Comparison of ENCODE assay signal across 8 cellular contexts in genomic region chr17:28811594-28812135, GRCh38. TPM values are rescaled to one million over a fixed set of nuclear protein-coding genes. Genes with fewer than 3 reads are reported as not detected.
DNase-seq lines count a peak whose midpoint lies in the region; ATAC-seq and TF ChIP-seq lines count a peak whose summit lies in the region.

No MANE protein-coding gene starts in this region.

- peak; percentile 4 for ATAC-seq in GM23338
- ATAC-seq in GM18517 (IDR thresholded peaks at IDR 0.05; ENCODE audit: unreplicated experiment) = no peak

- intact Hi-C loops in CD4-positive, alpha-beta memory T cell (cut with micrococcal nuclease) = loop anchor here (1.0 to 2.0 kb wide), 6 partner anchors 31 to 141 kb away; partner anchors contain the start of genes DHRS13, FAM222B and NEK8

- H3F3A ChIP-seq in GM23338 (replicated peaks; ENCODE audit: low read depth) = peaks cover 13% of the 10 kb centered on the region; the same call in 1 of the 2 replicates

- H3K9me3 Mint-ChIP-seq in CD4-positive, alpha-beta memory T cell = no peaks in the 10 kb centered on the region
- no peaks in the 10 kb centered on the region for H3K9me3 Mint-ChIP-seq in GM23338

- peak overlapping the region; percentile 90 for H3K27ac ChIP-seq in CD4-positive, alpha-beta memory T cell (ENCODE audit: low read depth, low read length)
- H3K27ac ChIP-seq in GM23338 (ENCODE audit: low read depth) = peak overlapping the region; percentile 92
- peak overlapping the region; percentile 70 for H3K27ac ChIP-seq in ectodermal cell (ENCODE audit: insufficient read depth, low read depth, low read length, poor library complexity, severe bottlenecking)
- H3K27ac ChIP-seq in mucosa of rectum (ENCODE audit: low read depth in 2 of 2, low read length in 2 of 2) = peak overlapping the region; percentile 79 to 90

- CTCF ChIA-PET in CD4-positive, alpha-beta memory T cell (lab: Charles Lee; ENCODE audit: partially characterized antibody) = interaction anchor here (0.6 to 3.4 kb wide), 7 partner anchors 11 to 90 kb away, joined by 3 to 30 read pairs (median 4); partner anchors contain the start of genes FAM222B and TLCD1

- 0 out of 4 replicates have a peak, but pooled peaks of 1 of the 2 experiments have one; percentile 8 for TF ChIP-seq CTCF in GM23338 (conservative IDR thresholded peaks at IDR 0.05; ENCODE audit: low read depth in 2 of 2)

- no peaks in the 10 kb centered on the region for H3K9me2 ChIP-seq in GM23338 (ENCODE audit: insufficient read depth)

- peak overlapping the region; percentile 57 to 74 for H3K9ac ChIP-seq in mucosa of rectum (ENCODE audit: low read depth in 1 of 2, low read length in 2 of 2)

- no peaks in the 10 kb centered on the region for H3K27me3 ChIP-seq in CD4-positive, alpha-beta memory T cell (ENCODE audit: insufficient read depth, low read length)
- no peaks in the 10 kb centered on the region for H3K27me3 ChIP-seq in GM23338 (ENCODE audit: insufficient read depth)
- no peaks in the 10 kb centered on the region for H3K27me3 ChIP-seq in ectodermal cell (ENCODE audit: control insufficient read depth, insufficient read depth, low read length, poor library complexity, severe bottlenecking)
- H3K27me3 ChIP-seq in mucosa of rectum (ENCODE audit: control insufficient read depth in 2 of 2, insufficient read depth in 2 of 2, low read length in 2 of 2) = no peaks in the 10 kb centered on the region

- peaks cover 4% of the 10 kb centered on the region for H4K20me1 ChIP-seq in GM23338 (replicated peaks; ENCODE audit: insufficient read depth)

- peak overlapping the region; percentile 89 to 94 (median 93) for H3K27ac Mint-ChIP-seq in CD4-positive, alpha-beta memory T cell
- H3K27ac Mint-ChIP-seq in GM23338 = peak overlapping the region; percentile 94

- peak overlapping the region; percentile 79 for H3K4me2 ChIP-seq in GM23338

- peaks cover 5 to 17% of the 10 kb centered on the region in 2 donors for H3K36me3 Mint-ChIP-seq in CD4-positive, alpha-beta memory T cell
- peaks cover 6% of the 10 kb centered on the region for H3K36me3 Mint-ChIP-seq in GM23338 (ENCODE audit: low read depth)

- H3K79me2 ChIP-seq in GM23338 (replicated peaks; ENCODE audit: insufficient read depth) = peaks cover 83% of the 10 kb centered on the region

- peak in 3 of 5 donors; percentile 13 to 47 (median 29) for DNase-seq in CD4-positive, alpha-beta memory T cell
- DNase-seq in GM23338 (ENCODE audit: low spot score) (peak; percentile 38), RKO (ENCODE audit: low spot score) (peak; percentile 68), middle frontal gyrus (ENCODE audit: extremely low spot score, low spot score) (no peak), germinal center (ENCODE audit: low spot score) (no peak)

- peaks cover 44% of the 10 kb centered on the region for H3K4me1 ChIP-seq in CD4-positive, alpha-beta memory T cell (ENCODE audit: insufficient read depth, low read length)
- H3K4me1 ChIP-seq in GM23338 (ENCODE audit: insufficient read depth) (peaks cover 40% of the 10 kb centered on the region), ectodermal cell (ENCODE audit: control insufficient read depth, insufficient read depth, low read length) (peaks cover 21% of the 10 kb centered on the region), mucosa of rectum (ENCODE audit: control insufficient read depth in 2 of 2, insufficient read depth in 2 of 2, low read length in 2 of 2) (peaks cover 7 to 21% of the 10 kb centered on the region in 2 donors)

- no peaks in the 10 kb centered on the region for H3K27me3 Mint-ChIP-seq in CD4-positive, alpha-beta memory T cell
- peaks cover 11% of the 10 kb centered on the region for H3K27me3 Mint-ChIP-seq in GM23338 (ENCODE audit: insufficient read depth, low read depth, poor library complexity)

- POLR2A ChIA-PET in CD4-positive, alpha-beta memory T cell (lab: Charles Lee; ENCODE audit: partially characterized antibody) = interaction anchor here (0.8 to 1.7 kb wide), 11 partner anchors 31 to 140 kb away, joined by 3 to 9 read pairs (median 4); partner anchors contain the start of genes FAM222B, NEK8 and RPL23A

- WGBS in ectodermal cell, 2 experiments = 2 to 3% methylated on average over 6 to 7 of the region's 7 CpGs

- peak overlapping the region; percentile 86 to 98 (median 92) for H3K4me3 Mint-ChIP-seq in CD4-positive, alpha-beta memory T cell
- H3K4me3 Mint-ChIP-seq in GM23338 = peak overlapping the region; percentile 88

- peaks cover 19 to 47% (median 37%) of the 10 kb centered on the region in 4 donors for H3K4me1 Mint-ChIP-seq in CD4-positive, alpha-beta memory T cell
- H3K4me1 Mint-ChIP-seq in GM23338 = peaks cover 43% of the 10 kb centered on the region

- no peak overlapping the region for H2AFZ ChIP-seq in GM23338

- no peaks in the 10 kb centered on the region for H3K9me3 ChIP-seq in CD4-positive, alpha-beta memory T cell (ENCODE audit: control insufficient read depth in 1 of 2, low read length in 2 of 2)
- H3K9me3 ChIP-seq in ectodermal cell (ENCODE audit: control insufficient read depth, low read length) (no peaks in the 10 kb centered on the region), mucosa of rectum (ENCODE audit: control insufficient read depth in 2 of 2, low read length in 2 of 2) (no peaks in the 10 kb centered on the region)

- H3K4me3 ChIP-seq in CD4-positive, alpha-beta memory T cell (ENCODE audit: low read length in 2 of 2) = peak overlapping the region; percentile 39 to 84
- peak overlapping the region; percentile 74 for H3K4me3 ChIP-seq in GM23338
- H3K4me3 ChIP-seq in ectodermal cell (ENCODE audit: insufficient read depth, low read depth, low read length) = peak overlapping the region; percentile 80
- H3K4me3 ChIP-seq in mucosa of rectum (ENCODE audit: low read length in 2 of 2) = peak overlapping the region; percentile 86 to 89

- H3K36me3 ChIP-seq in CD4-positive, alpha-beta memory T cell (ENCODE audit: insufficient read depth, low read length) = no peaks in the 10 kb centered on the region
- H3K36me3 ChIP-seq in GM23338 (ENCODE audit: insufficient read depth) (no peaks in the 10 kb centered on the region), ectodermal cell (ENCODE audit: control insufficient read depth, insufficient read depth, low read length) (no peaks in the 10 kb centered on the region), mucosa of rectum (ENCODE audit: control insufficient read depth in 2 of 2, insufficient read depth in 2 of 2, low read length in 2 of 2) (no peaks in the 10 kb centered on the region)

TF ChIP-seq in GM23338, 12 proteins besides CTCF, POLR2A, EP300 and RAD21 (continues in another document):
- TF ChIP-seq ETS1 (IDR thresholded peaks at IDR 0.05) = no peak
- no peak for TF ChIP-seq ZNF114 (CRISPR knock-in tag; IDR thresholded peaks at IDR 0.05)
- no peak for TF ChIP-seq REST (IDR thresholded peaks at IDR 0.05; ENCODE audit: unreplicated experiment)
- TF ChIP-seq STAT1 (IDR thresholded peaks at IDR 0.05; ENCODE audit: unreplicated experiment) = no peak
- no peak for TF ChIP-seq NANOG (IDR thresholded peaks at IDR 0.05; ENCODE audit: borderline replicate concordance)
- no peak for TF ChIP-seq POLR2AphosphoS5 (IDR thresholded peaks at IDR 0.05; ENCODE audit: low read depth)
- TF ChIP-seq EZH2 (IDR thresholded peaks at IDR 0.05; ENCODE audit: low read depth, unreplicated experiment) = no peak

RNA-seq across cellular contexts. Expression of gene FAM222B, which starts 30.9 kb away (rescaled TPM):
- 10 to 100 TPM; 19.0 to 23.0 TPM for total RNA-seq in CD4-positive, alpha-beta memory T cell
- 10 to 100 TPM in 1 of 2 donors, 1 to 10 TPM in 1; 7.9 to 23.2 TPM for polyA plus RNA-seq in CD4-positive, alpha-beta memory T cell
- 78.5 and 87.3 TPM in 2 replicates for total RNA-seq in GM23338 (2014; rRNA removed; shearing (Covaris generic))
- polyA plus RNA-seq in GM23338 (2016; fragmentation: Nextera tagmentation; extraction: Ambion mirVana) = 61.8 and 63.7 TPM in 2 replicates
- 43.4 TPM for polyA plus RNA-seq in ectodermal cell (2013, experiment 1 of 4)
- polyA plus RNA-seq in ectodermal cell (2013, experiment 2 of 4) = 45.1 TPM
- polyA plus RNA-seq in ectodermal cell (2013, experiment 3 of 4) = 34.2 TPM
- polyA plus RNA-seq in ectodermal cell (2013, experiment 4 of 4) = 38.5 TPM

RNA-seq across cellular contexts. Expression of gene ERAL1, which starts 43.2 kb away (rescaled TPM):
- total RNA-seq in CD4-positive, alpha-beta memory T cell = 10 to 100 TPM; 23.5 to 24.3 TPM
- polyA plus RNA-seq in CD4-positive, alpha-beta memory T cell = 10 to 100 TPM; 41.1 to 41.7 TPM
- 118 and 121 TPM in 2 replicates for total RNA-seq in GM23338 (2014; rRNA removed; shearing (Covaris generic))
- polyA plus RNA-seq in GM23338 (2016; fragmentation: Nextera tagmentation; extraction: Ambion mirVana) = 77.1 and 77.5 TPM in 2 replicates
- 70.9 TPM for polyA plus RNA-seq in ectodermal cell (2013, experiment 1 of 4)
- 71.1 TPM for polyA plus RNA-seq in ectodermal cell (2013, experiment 2 of 4)
- polyA plus RNA-seq in ectodermal cell (2013, experiment 3 of 4) = 59.0 TPM
- polyA plus RNA-seq in ectodermal cell (2013, experiment 4 of 4) = 69.5 TPM

Comparison
In these comparisons a context has a peak if more than half of its experiments do, and no peak if none do; other contexts are left out.
1. DNase-seq: peak in CD4-positive, alpha-beta memory T cell (3 of 5), GM23338 (single experiment) and RKO (single experiment); none in middle frontal gyrus (single experiment) and germinal center (single experiment).
2. Peak in every context shown above with its lines, with median percentiles within 50 percentile points of each other: H3K27ac ChIP-seq and H3K4me3 ChIP-seq.